In the genomic region with DNA sequence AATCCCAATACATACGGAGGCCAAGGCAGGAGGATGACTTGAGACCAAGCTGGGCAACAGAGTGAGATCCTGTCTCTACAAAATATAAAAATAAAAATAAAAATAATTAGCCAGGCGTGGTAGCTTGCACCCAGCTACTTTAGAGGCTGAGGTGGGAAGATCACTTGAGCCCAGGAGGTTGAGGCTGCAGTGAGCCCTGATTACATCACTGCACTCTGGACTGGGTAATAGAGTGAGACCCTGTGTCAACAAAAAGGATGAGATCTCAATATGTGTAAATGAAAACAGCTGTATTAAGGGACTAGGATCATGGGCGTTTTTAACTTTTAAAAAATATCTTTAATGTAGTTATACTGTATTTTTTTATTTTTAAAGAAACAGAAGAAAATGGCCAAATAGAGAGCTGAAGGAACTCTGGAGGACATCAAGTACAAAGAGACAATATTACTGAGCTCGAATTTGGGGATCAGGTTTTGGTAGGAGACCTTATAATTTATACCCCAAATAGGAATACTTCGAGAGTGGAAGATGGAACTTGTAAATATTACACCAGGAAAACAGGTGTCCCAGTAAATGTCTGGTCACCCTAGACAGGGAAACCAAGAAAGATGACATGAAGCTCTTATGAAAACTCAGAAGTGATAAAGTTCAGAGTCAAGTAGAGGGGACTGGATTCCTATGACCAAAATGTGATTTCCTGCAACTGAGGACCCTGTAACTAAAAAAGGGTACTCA, we compare ENCODE assay signal across 1 cellular context.
TF ChIP-seq lines count a peak whose summit lies in the region.

No MANE protein-coding gene starts in this region.

TF ChIP-seq in IMR-90, 13 proteins besides CTCF, POLR2A, EP300 and RAD21:
- no peak for TF ChIP-seq ELK1 (IDR thresholded peaks at IDR 0.05; ENCODE audit: borderline replicate concordance, low read depth, low read length)
- TF ChIP-seq MXI1 (IDR thresholded peaks at IDR 0.05; ENCODE audit: borderline replicate concordance, low read depth, low read length) = no peak
- TF ChIP-seq MAZ (IDR thresholded peaks at IDR 0.05; ENCODE audit: borderline replicate concordance, low read depth, low read length) = no peak
- TF ChIP-seq MAFK (IDR thresholded peaks at IDR 0.05; ENCODE audit: low read depth, low read length) = no peak
- no peak for TF ChIP-seq CEBPB (IDR thresholded peaks at IDR 0.05; ENCODE audit: low read depth, low read length)
- no peak for TF ChIP-seq USF2 (IDR thresholded peaks at IDR 0.05; ENCODE audit: low read depth, low read length)
- no peak for TF ChIP-seq BHLHE40 (IDR thresholded peaks at IDR 0.05; ENCODE audit: low read depth, low read length)
- TF ChIP-seq RCOR1 (IDR thresholded peaks at IDR 0.05; ENCODE audit: insufficient replicate concordance, low read length) = no peak
- TF ChIP-seq CHD1 (IDR thresholded peaks at IDR 0.05; ENCODE audit: low read depth, low read length) = no peak
- TF ChIP-seq RFX5 (IDR thresholded peaks at IDR 0.05; ENCODE audit: low read depth, low read length) = no peak
- no peak for TF ChIP-seq FOS (IDR thresholded peaks at IDR 0.05; ENCODE audit: low read depth, low read length)
- TF ChIP-seq NFE2L2 (IDR thresholded peaks at IDR 0.05; ENCODE audit: low read depth, low read length) = no peak
- no peak for TF ChIP-seq SMC3 (IDR thresholded peaks at IDR 0.05; ENCODE audit: low read depth, low read length)
TF ChIP-seq in IMR-90: peak in this region for 0.
